In the genomic region with DNA sequence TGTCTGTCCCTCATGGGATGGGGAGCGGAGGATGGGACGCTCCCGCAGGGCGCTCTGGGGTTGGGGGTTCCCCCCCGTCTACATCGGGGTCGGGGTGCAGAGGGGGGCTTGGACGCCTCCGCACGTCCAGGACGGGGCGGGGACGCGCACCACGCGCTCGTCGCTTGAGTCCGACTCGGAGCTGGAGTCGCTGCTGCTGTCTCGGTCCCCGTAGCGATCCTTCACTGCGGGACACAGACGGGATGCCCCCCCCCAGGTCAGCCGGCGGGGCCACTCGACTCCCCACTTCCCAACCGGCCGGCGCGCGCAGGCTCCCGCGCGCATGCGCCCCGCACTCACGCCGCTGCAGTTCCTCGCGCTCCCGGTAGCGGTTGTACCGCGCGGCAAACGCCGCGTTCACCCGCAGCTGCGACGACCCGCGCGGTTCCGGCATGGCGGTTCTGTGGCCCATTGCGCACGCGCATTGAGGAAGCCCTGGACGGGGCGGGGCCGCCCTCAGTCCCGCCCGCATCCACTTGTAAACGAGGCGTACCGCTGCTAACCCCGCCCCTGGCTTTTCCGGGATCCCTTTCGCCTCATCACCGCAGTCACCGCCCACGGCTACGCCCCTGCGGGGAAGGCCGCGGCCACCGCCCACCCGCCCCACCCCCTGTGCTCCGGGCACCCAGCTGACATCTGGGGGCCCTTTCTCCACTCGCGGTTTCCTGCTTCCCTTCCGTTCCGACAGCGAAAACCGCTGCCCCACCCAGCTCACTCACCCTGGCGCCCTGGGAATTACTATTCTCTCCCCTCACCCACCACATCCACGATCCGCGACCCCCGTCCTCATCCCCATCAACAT, we compare ENCODE assay signal across 8 cellular contexts. TPM values are rescaled to one million over a fixed set of nuclear protein-coding genes. Genes with fewer than 3 reads are reported as not detected.
A peak's percentile ranks its signal among the peaks of the same experiment; 100 is the strongest.
DNase-seq lines count a peak whose midpoint lies in the region; ATAC-seq and TF ChIP-seq lines count a peak whose summit lies in the region.

A gene (minus strand): TSS at position 444 of the 841 bp plus-strand sequence. CDS start 11 bp downstream, at position 433.

- TF ChIP-seq CTCF in right lobe of liver (IDR thresholded peaks at IDR 0.05): peak in 2 of 4 donors; percentile 17 to 57

- TF ChIP-seq POLR2A in right lobe of liver (IDR thresholded peaks at IDR 0.05): peak; percentile 77

- H3K27ac ChIP-seq in right lobe of liver: peak within 1 kb of the TSS; percentile 56 to 73 (median 58)

- peak; percentile 50 for ATAC-seq in GM19372 (IDR thresholded peaks at IDR 0.05; ENCODE audit: low read depth, unreplicated experiment)
- ATAC-seq in HG03565 (IDR thresholded peaks at IDR 0.05; ENCODE audit: unreplicated experiment): peak; percentile 32
- ATAC-seq in right lobe of liver: peak; percentile 84 to 86 (median 84)

- 3% methylated on average over 24 of the region's 94 CpGs for WGBS in right lobe of liver (ENCODE audit: insufficient coverage, low coverage, low lambda C conversion rate, missing lambda C conversion rate)

- DNase-seq in CD1c-positive myeloid dendritic cell (ENCODE audit: extremely low spot score) (peak; percentile 99), NCI-H774 (lab: John Stamatoyannopoulos, UW) (peak; percentile 93), dermis microvascular lymphatic vessel endothelial cell (ENCODE audit: low read depth in 2 of 2) (peak; percentile 91 to 97), right lobe of liver (peak; percentile 99)
- peak; percentile 96 to 97 for DNase-seq in activated CD4-positive, alpha-beta T cell treated with anti-CD3 and anti-CD28 coated beads, Interleukin-2, amount 50 U/mL, for 4 hours
- DNase-seq in stimulated activated CD4-positive, alpha-beta T cell treated with anti-CD3 and anti-CD28 coated beads, Interleukin-4, amount 100 ng/mL, for 24 hours: peak; percentile 97

- H3K27me3 ChIP-seq in right lobe of liver: no peaks in the 10 kb centered on the region

- H3K9me3 ChIP-seq in right lobe of liver: no peaks in the 10 kb centered on the region

- peaks cover 0 to 3% (median 0%) of the 10 kb centered on the region in 4 donors for H3K36me3 ChIP-seq in right lobe of liver

- intact Hi-C loops in right lobe of liver (cut with DNase I): no loop called here

- H3K4me3 ChIP-seq in right lobe of liver: peak within 1 kb of the TSS; percentile 67 to 91 (median 88)

- H3K4me1 ChIP-seq in right lobe of liver: peaks cover 0 to 11% (median 3%) of the 10 kb centered on the region in 4 donors

RNA-seq across cellular contexts. Expression of the gene that starts here (rescaled TPM):
- total RNA-seq in dermis microvascular lymphatic vessel endothelial cell (6.2 and 10.6 TPM in 2 replicates), right lobe of liver (1 to 10 TPM; 5.8 to 9.6 (median 8.5) TPM)

Comparison
In these comparisons a context has a peak if more than half of its experiments do, and no peak if none do; other contexts are left out.
1. Peak in every context shown above with its lines: DNase-seq, ATAC-seq, H3K4me3 ChIP-seq and H3K27ac ChIP-seq.
2. ATAC-seq: peak in every context shown above with its lines; median percentile 84 in right lobe of liver; 50 in GM19372; 32 in HG03565.